In the genomic region with DNA sequence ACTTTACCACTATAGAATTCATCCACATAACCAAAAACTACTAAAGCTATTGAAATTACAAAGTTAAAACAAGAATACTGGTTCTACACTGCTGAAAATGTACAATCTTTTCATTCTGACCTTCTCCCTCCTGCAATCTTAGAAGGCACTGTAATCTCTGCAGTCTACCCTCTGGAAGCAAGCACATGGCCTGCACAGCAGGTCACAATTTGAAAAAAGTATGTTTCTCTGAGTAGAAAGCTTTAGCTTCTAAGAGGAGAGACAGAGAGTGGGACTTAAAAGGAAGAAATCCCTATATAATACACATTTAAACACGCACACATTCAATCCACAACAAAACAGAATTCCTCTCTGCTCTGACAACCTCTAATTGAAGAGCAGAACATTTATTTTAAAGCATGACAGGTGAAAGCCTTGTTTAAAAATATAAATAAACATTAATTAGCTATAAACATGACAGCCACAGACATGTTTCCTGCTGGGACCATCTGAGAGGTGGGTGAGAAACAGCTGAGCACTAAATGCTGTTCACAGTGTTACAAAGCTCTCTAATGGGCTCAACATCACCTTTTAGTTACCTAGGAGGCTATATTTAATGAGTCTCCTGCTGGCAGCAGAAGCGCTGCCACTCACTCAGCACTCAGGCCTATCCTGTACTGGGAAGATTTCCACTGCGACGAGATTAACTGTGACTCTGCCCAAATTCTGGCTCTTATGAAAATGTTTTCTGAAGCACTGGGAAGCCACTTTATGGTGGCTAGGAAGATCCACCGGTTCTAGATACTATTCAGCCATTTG, we compare ENCODE assay signal across 2 cellular contexts.
TF ChIP-seq lines count a peak whose summit lies in the region.

No MANE protein-coding gene starts in this region.

TF ChIP-seq in GM23338, 12 proteins besides CTCF, POLR2A, EP300 and RAD21 (continued from another document):
- TF ChIP-seq, protein P1, sequence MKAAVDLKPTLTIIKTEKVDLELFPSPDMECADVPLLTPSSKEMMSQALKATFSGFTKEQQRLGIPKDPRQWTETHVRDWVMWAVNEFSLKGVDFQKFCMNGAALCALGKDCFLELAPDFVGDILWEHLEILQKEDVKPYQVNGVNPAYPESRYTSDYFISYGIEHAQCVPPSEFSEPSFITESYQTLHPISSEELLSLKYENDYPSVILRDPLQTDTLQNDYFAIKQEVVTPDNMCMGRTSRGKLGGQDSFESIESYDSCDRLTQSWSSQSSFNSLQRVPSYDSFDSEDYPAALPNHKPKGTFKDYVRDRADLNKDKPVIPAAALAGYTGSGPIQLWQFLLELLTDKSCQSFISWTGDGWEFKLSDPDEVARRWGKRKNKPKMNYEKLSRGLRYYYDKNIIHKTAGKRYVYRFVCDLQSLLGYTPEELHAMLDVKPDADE (IDR thresholded peaks at IDR 0.05), result no peak
- no peak for TF ChIP-seq NANOG (IDR thresholded peaks at IDR 0.05; ENCODE audit: borderline replicate concordance)
- TF ChIP-seq, protein P2, sequence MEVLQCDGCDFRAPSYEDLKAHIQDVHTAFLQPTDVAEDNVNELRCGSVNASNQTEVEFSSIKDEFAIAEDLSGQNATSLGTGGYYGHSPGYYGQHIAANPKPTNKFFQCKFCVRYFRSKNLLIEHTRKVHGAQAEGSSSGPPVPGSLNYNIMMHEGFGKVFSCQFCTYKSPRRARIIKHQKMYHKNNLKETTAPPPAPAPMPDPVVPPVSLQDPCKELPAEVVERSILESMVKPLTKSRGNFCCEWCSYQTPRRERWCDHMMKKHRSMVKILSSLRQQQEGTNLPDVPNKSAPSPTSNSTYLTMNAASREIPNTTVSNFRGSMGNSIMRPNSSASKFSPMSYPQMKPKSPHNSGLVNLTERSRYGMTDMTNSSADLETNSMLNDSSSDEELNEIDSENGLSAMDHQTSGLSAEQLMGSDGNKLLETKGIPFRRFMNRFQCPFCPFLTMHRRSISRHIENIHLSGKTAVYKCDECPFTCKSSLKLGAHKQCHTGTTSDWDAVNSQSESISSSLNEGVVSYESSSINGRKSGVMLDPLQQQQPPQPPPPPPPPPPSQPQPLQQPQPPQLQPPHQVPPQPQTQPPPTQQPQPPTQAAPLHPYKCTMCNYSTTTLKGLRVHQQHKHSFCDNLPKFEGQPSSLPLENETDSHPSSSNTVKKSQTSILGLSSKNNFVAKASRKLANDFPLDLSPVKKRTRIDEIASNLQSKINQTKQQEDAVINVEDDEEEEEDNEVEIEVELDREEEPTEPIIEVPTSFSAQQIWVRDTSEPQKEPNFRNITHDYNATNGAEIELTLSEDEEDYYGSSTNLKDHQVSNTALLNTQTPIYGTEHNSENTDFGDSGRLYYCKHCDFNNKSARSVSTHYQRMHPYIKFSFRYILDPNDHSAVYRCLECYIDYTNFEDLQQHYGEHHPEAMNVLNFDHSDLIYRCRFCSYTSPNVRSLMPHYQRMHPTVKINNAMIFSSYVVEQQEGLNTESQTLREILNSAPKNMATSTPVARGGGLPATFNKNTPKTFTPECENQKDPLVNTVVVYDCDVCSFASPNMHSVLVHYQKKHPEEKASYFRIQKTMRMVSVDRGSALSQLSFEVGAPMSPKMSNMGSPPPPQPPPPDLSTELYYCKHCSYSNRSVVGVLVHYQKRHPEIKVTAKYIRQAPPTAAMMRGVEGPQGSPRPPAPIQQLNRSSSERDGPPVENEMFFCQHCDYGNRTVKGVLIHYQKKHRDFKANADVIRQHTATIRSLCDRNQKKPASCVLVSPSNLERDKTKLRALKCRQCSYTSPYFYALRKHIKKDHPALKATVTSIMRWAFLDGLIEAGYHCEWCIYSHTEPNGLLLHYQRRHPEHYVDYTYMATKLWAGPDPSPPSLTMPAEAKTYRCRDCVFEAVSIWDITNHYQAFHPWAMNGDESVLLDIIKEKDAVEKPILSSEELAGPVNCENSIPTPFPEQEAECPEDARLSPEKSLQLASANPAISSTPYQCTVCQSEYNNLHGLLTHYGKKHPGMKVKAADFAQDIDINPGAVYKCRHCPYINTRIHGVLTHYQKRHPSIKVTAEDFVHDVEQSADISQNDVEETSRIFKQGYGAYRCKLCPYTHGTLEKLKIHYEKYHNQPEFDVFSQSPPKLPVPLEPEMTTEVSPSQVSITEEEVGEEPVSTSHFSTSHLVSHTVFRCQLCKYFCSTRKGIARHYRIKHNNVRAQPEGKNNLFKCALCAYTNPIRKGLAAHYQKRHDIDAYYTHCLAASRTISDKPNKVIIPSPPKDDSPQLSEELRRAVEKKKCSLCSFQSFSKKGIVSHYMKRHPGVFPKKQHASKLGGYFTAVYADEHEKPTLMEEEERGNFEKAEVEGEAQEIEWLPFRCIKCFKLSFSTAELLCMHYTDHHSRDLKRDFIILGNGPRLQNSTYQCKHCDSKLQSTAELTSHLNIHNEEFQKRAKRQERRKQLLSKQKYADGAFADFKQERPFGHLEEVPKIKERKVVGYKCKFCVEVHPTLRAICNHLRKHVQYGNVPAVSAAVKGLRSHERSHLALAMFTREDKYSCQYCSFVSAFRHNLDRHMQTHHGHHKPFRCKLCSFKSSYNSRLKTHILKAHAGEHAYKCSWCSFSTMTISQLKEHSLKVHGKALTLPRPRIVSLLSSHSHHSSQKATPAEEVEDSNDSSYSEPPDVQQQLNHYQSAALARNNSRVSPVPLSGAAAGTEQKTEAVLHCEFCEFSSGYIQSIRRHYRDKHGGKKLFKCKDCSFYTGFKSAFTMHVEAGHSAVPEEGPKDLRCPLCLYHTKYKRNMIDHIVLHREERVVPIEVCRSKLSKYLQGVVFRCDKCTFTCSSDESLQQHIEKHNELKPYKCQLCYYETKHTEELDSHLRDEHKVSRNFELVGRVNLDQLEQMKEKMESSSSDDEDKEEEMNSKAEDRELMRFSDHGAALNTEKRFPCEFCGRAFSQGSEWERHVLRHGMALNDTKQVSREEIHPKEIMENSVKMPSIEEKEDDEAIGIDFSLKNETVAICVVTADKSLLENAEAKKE (CRISPR knock-in tag; IDR thresholded peaks at IDR 0.05), result no peak
- TF ChIP-seq STAT1 (IDR thresholded peaks at IDR 0.05; ENCODE audit: unreplicated experiment), result no peak
- TF ChIP-seq JUNB (IDR thresholded peaks at IDR 0.05; ENCODE audit: unreplicated experiment), result no peak
- no peak for TF ChIP-seq EZH2 (IDR thresholded peaks at IDR 0.05; ENCODE audit: low read depth, unreplicated experiment)
- no peak for TF ChIP-seq CREB1 (CRISPR knock-in tag; IDR thresholded peaks at IDR 0.05; ENCODE audit: low read depth)
TF ChIP-seq in GM23338: peak in this region for 0.

TF ChIP-seq in neural cell, 6 proteins besides CTCF, POLR2A, EP300 and RAD21 (continued from another document):
- TF ChIP-seq MXI1 (conservative IDR thresholded peaks at IDR 0.05; ENCODE audit: poor library complexity, severe bottlenecking) (peak; percentile 54), TAF1 (IDR thresholded peaks at IDR 0.05; ENCODE audit: low read depth) (no peak), SMC3 (conservative IDR thresholded peaks at IDR 0.05; ENCODE audit: poor library complexity) (peak; percentile 31), EZH2 (IDR thresholded peaks at IDR 0.05; ENCODE audit: borderline replicate concordance, insufficient read depth, low read length, poor library complexity, severe bottlenecking) (no peak)
TF ChIP-seq in neural cell: peak in this region for 4.
